2 cellular contexts compared by ENCODE assay signal in the genomic region with DNA sequence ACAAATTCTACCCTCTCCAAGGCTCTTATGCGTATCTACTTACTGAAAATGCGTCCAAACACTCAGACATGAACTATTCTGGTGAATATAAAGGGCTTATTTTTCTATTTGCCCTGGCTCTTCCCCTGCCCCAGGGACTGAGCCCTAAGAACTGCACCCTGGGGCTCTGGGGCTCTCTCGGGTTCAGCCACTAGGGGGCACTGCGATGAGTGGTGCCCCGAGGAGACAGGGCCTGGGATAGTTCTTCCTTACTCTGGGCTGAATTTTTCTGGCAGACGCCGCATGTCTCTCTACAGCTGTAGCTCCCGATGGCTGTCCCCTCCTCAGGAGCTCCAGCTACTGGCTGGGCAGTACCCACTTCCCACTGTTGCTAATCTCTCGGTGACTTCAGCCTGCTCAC.
TF ChIP-seq lines count a peak whose summit lies in the region.

No MANE protein-coding gene starts in this region.

TF ChIP-seq in WTC11, 78 proteins besides CTCF, POLR2A, EP300 and RAD21 (continued from another document):
- TF ChIP-seq, protein P1, sequence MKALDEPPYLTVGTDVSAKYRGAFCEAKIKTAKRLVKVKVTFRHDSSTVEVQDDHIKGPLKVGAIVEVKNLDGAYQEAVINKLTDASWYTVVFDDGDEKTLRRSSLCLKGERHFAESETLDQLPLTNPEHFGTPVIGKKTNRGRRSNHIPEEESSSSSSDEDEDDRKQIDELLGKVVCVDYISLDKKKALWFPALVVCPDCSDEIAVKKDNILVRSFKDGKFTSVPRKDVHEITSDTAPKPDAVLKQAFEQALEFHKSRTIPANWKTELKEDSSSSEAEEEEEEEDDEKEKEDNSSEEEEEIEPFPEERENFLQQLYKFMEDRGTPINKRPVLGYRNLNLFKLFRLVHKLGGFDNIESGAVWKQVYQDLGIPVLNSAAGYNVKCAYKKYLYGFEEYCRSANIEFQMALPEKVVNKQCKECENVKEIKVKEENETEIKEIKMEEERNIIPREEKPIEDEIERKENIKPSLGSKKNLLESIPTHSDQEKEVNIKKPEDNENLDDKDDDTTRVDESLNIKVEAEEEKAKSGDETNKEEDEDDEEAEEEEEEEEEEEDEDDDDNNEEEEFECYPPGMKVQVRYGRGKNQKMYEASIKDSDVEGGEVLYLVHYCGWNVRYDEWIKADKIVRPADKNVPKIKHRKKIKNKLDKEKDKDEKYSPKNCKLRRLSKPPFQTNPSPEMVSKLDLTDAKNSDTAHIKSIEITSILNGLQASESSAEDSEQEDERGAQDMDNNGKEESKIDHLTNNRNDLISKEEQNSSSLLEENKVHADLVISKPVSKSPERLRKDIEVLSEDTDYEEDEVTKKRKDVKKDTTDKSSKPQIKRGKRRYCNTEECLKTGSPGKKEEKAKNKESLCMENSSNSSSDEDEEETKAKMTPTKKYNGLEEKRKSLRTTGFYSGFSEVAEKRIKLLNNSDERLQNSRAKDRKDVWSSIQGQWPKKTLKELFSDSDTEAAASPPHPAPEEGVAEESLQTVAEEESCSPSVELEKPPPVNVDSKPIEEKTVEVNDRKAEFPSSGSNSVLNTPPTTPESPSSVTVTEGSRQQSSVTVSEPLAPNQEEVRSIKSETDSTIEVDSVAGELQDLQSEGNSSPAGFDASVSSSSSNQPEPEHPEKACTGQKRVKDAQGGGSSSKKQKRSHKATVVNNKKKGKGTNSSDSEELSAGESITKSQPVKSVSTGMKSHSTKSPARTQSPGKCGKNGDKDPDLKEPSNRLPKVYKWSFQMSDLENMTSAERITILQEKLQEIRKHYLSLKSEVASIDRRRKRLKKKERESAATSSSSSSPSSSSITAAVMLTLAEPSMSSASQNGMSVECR (CRISPR knock-in tag; IDR thresholded peaks at IDR 0.05; ENCODE audit: borderline replicate concordance), result no peak
- TF ChIP-seq, protein P2, sequence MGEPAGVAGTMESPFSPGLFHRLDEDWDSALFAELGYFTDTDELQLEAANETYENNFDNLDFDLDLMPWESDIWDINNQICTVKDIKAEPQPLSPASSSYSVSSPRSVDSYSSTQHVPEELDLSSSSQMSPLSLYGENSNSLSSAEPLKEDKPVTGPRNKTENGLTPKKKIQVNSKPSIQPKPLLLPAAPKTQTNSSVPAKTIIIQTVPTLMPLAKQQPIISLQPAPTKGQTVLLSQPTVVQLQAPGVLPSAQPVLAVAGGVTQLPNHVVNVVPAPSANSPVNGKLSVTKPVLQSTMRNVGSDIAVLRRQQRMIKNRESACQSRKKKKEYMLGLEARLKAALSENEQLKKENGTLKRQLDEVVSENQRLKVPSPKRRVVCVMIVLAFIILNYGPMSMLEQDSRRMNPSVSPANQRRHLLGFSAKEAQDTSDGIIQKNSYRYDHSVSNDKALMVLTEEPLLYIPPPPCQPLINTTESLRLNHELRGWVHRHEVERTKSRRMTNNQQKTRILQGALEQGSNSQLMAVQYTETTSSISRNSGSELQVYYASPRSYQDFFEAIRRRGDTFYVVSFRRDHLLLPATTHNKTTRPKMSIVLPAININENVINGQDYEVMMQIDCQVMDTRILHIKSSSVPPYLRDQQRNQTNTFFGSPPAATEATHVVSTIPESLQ (CRISPR knock-in tag; IDR thresholded peaks at IDR 0.05), result no peak
- TF ChIP-seq, protein P3, sequence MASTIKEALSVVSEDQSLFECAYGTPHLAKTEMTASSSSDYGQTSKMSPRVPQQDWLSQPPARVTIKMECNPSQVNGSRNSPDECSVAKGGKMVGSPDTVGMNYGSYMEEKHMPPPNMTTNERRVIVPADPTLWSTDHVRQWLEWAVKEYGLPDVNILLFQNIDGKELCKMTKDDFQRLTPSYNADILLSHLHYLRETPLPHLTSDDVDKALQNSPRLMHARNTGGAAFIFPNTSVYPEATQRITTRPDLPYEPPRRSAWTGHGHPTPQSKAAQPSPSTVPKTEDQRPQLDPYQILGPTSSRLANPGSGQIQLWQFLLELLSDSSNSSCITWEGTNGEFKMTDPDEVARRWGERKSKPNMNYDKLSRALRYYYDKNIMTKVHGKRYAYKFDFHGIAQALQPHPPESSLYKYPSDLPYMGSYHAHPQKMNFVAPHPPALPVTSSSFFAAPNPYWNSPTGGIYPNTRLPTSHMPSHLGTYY (CRISPR knock-in tag; IDR thresholded peaks at IDR 0.05), result no peak
- no peak for TF ChIP-seq OVOL2 (CRISPR knock-in tag; IDR thresholded peaks at IDR 0.05; ENCODE audit: borderline replicate concordance)
- TF ChIP-seq, protein P4, sequence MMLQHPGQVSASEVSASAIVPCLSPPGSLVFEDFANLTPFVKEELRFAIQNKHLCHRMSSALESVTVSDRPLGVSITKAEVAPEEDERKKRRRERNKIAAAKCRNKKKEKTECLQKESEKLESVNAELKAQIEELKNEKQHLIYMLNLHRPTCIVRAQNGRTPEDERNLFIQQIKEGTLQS (CRISPR knock-in tag; conservative IDR thresholded peaks at IDR 0.05), result no peak
- no peak for TF ChIP-seq ZNF138 (CRISPR knock-in tag; conservative IDR thresholded peaks at IDR 0.05)
- TF ChIP-seq NFYB (CRISPR knock-in tag; conservative IDR thresholded peaks at IDR 0.05; ENCODE audit: low read depth), result no peak
- TF ChIP-seq ZNF232 (CRISPR knock-in tag; IDR thresholded peaks at IDR 0.05), result no peak

TF ChIP-seq in HepG2, 621 proteins besides CTCF, POLR2A, EP300 and RAD21 (continued from another document):
- TF ChIP-seq, protein P5, sequence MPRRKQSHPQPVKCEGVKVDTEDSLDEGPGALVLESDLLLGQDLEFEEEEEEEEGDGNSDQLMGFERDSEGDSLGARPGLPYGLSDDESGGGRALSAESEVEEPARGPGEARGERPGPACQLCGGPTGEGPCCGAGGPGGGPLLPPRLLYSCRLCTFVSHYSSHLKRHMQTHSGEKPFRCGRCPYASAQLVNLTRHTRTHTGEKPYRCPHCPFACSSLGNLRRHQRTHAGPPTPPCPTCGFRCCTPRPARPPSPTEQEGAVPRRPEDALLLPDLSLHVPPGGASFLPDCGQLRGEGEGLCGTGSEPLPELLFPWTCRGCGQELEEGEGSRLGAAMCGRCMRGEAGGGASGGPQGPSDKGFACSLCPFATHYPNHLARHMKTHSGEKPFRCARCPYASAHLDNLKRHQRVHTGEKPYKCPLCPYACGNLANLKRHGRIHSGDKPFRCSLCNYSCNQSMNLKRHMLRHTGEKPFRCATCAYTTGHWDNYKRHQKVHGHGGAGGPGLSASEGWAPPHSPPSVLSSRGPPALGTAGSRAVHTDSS (CRISPR knock-in tag; conservative IDR thresholded peaks at IDR 0.05), result no peak
- TF ChIP-seq ZNF792 (CRISPR knock-in tag; IDR thresholded peaks at IDR 0.05), result no peak
- TF ChIP-seq, protein P6, sequence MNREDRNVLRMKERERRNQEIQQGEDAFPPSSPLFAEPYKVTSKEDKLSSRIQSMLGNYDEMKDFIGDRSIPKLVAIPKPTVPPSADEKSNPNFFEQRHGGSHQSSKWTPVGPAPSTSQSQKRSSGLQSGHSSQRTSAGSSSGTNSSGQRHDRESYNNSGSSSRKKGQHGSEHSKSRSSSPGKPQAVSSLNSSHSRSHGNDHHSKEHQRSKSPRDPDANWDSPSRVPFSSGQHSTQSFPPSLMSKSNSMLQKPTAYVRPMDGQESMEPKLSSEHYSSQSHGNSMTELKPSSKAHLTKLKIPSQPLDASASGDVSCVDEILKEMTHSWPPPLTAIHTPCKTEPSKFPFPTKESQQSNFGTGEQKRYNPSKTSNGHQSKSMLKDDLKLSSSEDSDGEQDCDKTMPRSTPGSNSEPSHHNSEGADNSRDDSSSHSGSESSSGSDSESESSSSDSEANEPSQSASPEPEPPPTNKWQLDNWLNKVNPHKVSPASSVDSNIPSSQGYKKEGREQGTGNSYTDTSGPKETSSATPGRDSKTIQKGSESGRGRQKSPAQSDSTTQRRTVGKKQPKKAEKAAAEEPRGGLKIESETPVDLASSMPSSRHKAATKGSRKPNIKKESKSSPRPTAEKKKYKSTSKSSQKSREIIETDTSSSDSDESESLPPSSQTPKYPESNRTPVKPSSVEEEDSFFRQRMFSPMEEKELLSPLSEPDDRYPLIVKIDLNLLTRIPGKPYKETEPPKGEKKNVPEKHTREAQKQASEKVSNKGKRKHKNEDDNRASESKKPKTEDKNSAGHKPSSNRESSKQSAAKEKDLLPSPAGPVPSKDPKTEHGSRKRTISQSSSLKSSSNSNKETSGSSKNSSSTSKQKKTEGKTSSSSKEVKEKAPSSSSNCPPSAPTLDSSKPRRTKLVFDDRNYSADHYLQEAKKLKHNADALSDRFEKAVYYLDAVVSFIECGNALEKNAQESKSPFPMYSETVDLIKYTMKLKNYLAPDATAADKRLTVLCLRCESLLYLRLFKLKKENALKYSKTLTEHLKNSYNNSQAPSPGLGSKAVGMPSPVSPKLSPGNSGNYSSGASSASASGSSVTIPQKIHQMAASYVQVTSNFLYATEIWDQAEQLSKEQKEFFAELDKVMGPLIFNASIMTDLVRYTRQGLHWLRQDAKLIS (CRISPR knock-in tag; IDR thresholded peaks at IDR 0.05), result no peak
